33 cellular contexts compared by ENCODE assay signal in genomic region chr7:120860151-120860550, GRCh38. TPM values are rescaled to one million over a fixed set of nuclear protein-coding genes. Genes with fewer than 3 reads are reported as not detected.
"Had no signal": no experiment of that assay in that cellular context is flagged by ENCODE, and none has a peak within 500 bp of the region (broad histone marks: within the 10 kb centered on the region; RNA-seq: fewer than 3 reads in every experiment).

No MANE protein-coding gene starts in this region.

- H3K27ac ChIP-seq: adrenal gland, body of pancreas, breast epithelium, VCaP had no signal

- FAIRE-seq: astrocyte, K562 had no signal

- H3K4me1 ChIP-seq: breast epithelium had no signal

- H3K27ac Mint-ChIP-seq: activated B cell treated with CpG ODN at 0.5 μM for 24 hours; activated CD8-positive, alpha-beta T cell treated with anti-CD3 and anti-CD28 coated beads for 36 hours; activated T-cell treated with anti-CD3 and anti-CD28 coated beads, Interleukin-2, amount 50 U/mL, for 72 hours; activated T-helper 17 cell treated with anti-CD3 and anti-CD28 coated beads, Interleukin-2, amount 50 U/mL, for 72 hours had no signal

- ATAC-seq: activated CD8-positive, alpha-beta T cell treated with anti-CD3 and anti-CD28 coated beads for 36 hours; activated T-cell treated with anti-CD3 and anti-CD28 coated beads, Interleukin-2, amount 50 U/mL, for 72 hours; activated T-helper 17 cell treated with anti-CD3 and anti-CD28 coated beads, Interleukin-2, amount 50 U/mL, for 72 hours; body of pancreas; K562; PC-3 had no signal

- DNase-seq: activated B cell treated with CpG ODN at 0.5 μM for 24 hours; activated CD4-positive, alpha-beta T cell treated with anti-CD3 and anti-CD28 coated beads for 4 hours; activated CD4-positive, CD25-positive, alpha-beta regulatory T cell treated with anti-CD3 and anti-CD28 coated beads, Interleukin-2, amount 50 U/mL, for 72 hours; activated CD8-positive, alpha-beta T cell treated with anti-CD3 and anti-CD28 coated beads for 36 hours; activated effector memory CD4-positive, alpha-beta T cell treated with anti-CD3 and anti-CD28 coated beads, Interleukin-2, amount 50 U/mL, for 16 hours; activated naive CD4-positive, alpha-beta T cell; activated naive CD4-positive, alpha-beta T cell treated with anti-CD3 and anti-CD28 coated beads, Interleukin-2, amount 50 U/mL, for 16 hours; activated T-cell treated with anti-CD3 and anti-CD28 coated beads, Interleukin-2, amount 50 U/mL, for 1 hour; activated T-cell treated with anti-CD3 and anti-CD28 coated beads, Interleukin-2, amount 50 U/mL, for 72 hours; adrenal gland; body of pancreas; NCI-H1105; NCI-H1417 treated with DMSO at 0.1 percent for 48 hours; NCI-H187 treated with DMSO at 0.1 percent for 48 hours; NCI-H2081; NCI-H2171 treated with DMSO at 0.1 percent for 48 hours; NCI-H2227 treated with DMSO at 0.1 percent for 48 hours; NCI-H510A treated with DMSO at 0.1 percent for 48 hours; PC-3; Peyer's patch; RPMI8226; SIG-M5; SW 1271; T-helper 1 cell; T-helper 2 cell; T-helper 9 cell had no signal

- H3K36me3 ChIP-seq: adrenal gland, breast epithelium, Peyer's patch had no signal

- H3K4me3 Mint-ChIP-seq: activated B cell treated with CpG ODN at 0.5 μM for 24 hours; activated CD8-positive, alpha-beta T cell treated with anti-CD3 and anti-CD28 coated beads for 36 hours; activated T-cell treated with anti-CD3 and anti-CD28 coated beads, Interleukin-2, amount 50 U/mL, for 72 hours; activated T-helper 17 cell treated with anti-CD3 and anti-CD28 coated beads, Interleukin-2, amount 50 U/mL, for 72 hours had no signal

- H3K9me3 Mint-ChIP-seq: activated B cell treated with CpG ODN at 0.5 μM for 24 hours; activated CD8-positive, alpha-beta T cell treated with anti-CD3 and anti-CD28 coated beads for 36 hours; activated T-cell treated with anti-CD3 and anti-CD28 coated beads, Interleukin-2, amount 50 U/mL, for 72 hours; activated T-helper 17 cell treated with anti-CD3 and anti-CD28 coated beads, Interleukin-2, amount 50 U/mL, for 72 hours had no signal

- H3K4me3 ChIP-seq: adrenal gland, body of pancreas, breast epithelium, K562, Peyer's patch had no signal

- H3K9me3 ChIP-seq: adrenal gland, body of pancreas, breast epithelium, Peyer's patch had no signal

- H3K27me3 ChIP-seq: adrenal gland, body of pancreas, breast epithelium, Peyer's patch had no signal

RNA-seq across cellular contexts. Expression of gene TSPAN12, which starts 2.2 kb away (rescaled TPM):
- total RNA-seq: activated B cell treated with CpG ODN at 0.5 μM for 24 hours; activated CD8-positive, alpha-beta memory T cell treated with anti-CD3 and anti-CD28 coated beads for 36 hours; activated CD8-positive, alpha-beta T cell treated with anti-CD3 and anti-CD28 coated beads for 36 hours; activated T-helper 17 cell treated with anti-CD3 and anti-CD28 coated beads, Interleukin-2, amount 50 U/mL, for 72 hours; MCF 10A had no signal
